8 cellular contexts compared by ENCODE assay signal in genomic region chr5:80654054-80654390, GRCh38. TPM values are rescaled to one million over a fixed set of nuclear protein-coding genes. Genes with fewer than 3 reads are reported as not detected.
A peak's percentile ranks its signal among the peaks of the same experiment; 100 is the strongest.
DNase-seq lines count a peak whose midpoint lies in the region; ATAC-seq lines count a peak whose summit lies in the region.

No MANE protein-coding gene starts in this region.

- H3K9ac ChIP-seq in HUES48 (ENCODE audit: low read depth, low read length), result peak overlapping the region; percentile 90
- peak overlapping the region; percentile 83 for H3K9ac ChIP-seq in iPS-15b (ENCODE audit: low read depth, low read length)

- peak overlapping the region; percentile 78 for H3K27ac ChIP-seq in HUES48 (ENCODE audit: low read depth, low read length)

- H3K27ac Mint-ChIP-seq in activated T-cell treated with anti-CD3 and anti-CD28 coated beads, Interleukin-2, amount 50 U/mL, for 72 hours, result peak overlapping the region; percentile 81

- H3K36me3 ChIP-seq in HUES48 (ENCODE audit: control insufficient read depth, insufficient read depth, low read length) (peaks cover 25% of the 10 kb centered on the region), iPS-15b (ENCODE audit: control insufficient read depth, insufficient read depth, low read length) (no peaks in the 10 kb centered on the region)

- no peaks in the 10 kb centered on the region for H3K27me3 Mint-ChIP-seq in activated T-cell treated with anti-CD3 and anti-CD28 coated beads, Interleukin-2, amount 50 U/mL, for 72 hours (ENCODE audit: low read depth)

- no peaks in the 10 kb centered on the region for H3K27me3 ChIP-seq in HUES48 (ENCODE audit: control insufficient read depth, insufficient read depth, low read length)
- no peaks in the 10 kb centered on the region for H3K27me3 ChIP-seq in iPS-15b (ENCODE audit: control insufficient read depth, insufficient read depth, low read length)

- H3K4me3 Mint-ChIP-seq in activated T-cell treated with anti-CD3 and anti-CD28 coated beads, Interleukin-2, amount 50 U/mL, for 72 hours, result no peak overlapping the region

- H3K36me3 Mint-ChIP-seq in activated T-cell treated with anti-CD3 and anti-CD28 coated beads, Interleukin-2, amount 50 U/mL, for 72 hours (ENCODE audit: insufficient read depth in 2 of 2), result peaks cover 10 to 18% of the 10 kb centered on the region in 2 donors

- ATAC-seq in activated T-cell treated with anti-CD3 and anti-CD28 coated beads, Interleukin-2, amount 50 U/mL, for 72 hours (replicated peaks in 1 of 2), result peak in 1 of 2 donors; percentile 5

- peaks cover 18% of the 10 kb centered on the region for H3K4me1 ChIP-seq in HUES48 (ENCODE audit: control insufficient read depth, insufficient read depth, low read length)
- H3K4me1 ChIP-seq in iPS-15b (ENCODE audit: control insufficient read depth, insufficient read depth, low read length), result peaks cover 4% of the 10 kb centered on the region

- no peaks in the 10 kb centered on the region for H3K9me3 Mint-ChIP-seq in activated T-cell treated with anti-CD3 and anti-CD28 coated beads, Interleukin-2, amount 50 U/mL, for 72 hours

- H3K4me3 ChIP-seq in HUES48 (ENCODE audit: low read depth, low read length) (peak overlapping the region; percentile 89), iPS-15b (ENCODE audit: low read depth, low read length) (peak overlapping the region; percentile 59)

- peaks cover 11% of the 10 kb centered on the region for H3K4me1 Mint-ChIP-seq in activated T-cell treated with anti-CD3 and anti-CD28 coated beads, Interleukin-2, amount 50 U/mL, for 72 hours (ENCODE audit: low read depth)

- H3K9me3 ChIP-seq in HUES48 (ENCODE audit: control insufficient read depth, insufficient read depth, low read length) (no peaks in the 10 kb centered on the region), iPS-15b (ENCODE audit: control insufficient read depth, insufficient read depth, low read length) (no peaks in the 10 kb centered on the region)

- DNase-seq in SIG-M5 treated with dmso at 0.1 percent for 504 hours (lab: John Stamatoyannopoulos, UW; ENCODE audit: unreplicated experiment) (peak; percentile 61), SIG-M5 (lab: John Stamatoyannopoulos, UW) (no peak), NCI-H187 treated with DMSO at 0.1 percent for 48 hours (lab: John Stamatoyannopoulos, UW) (no peak), NCI-H2196 treated with DMSO at 0.1 percent for 48 hours (lab: John Stamatoyannopoulos, UW; ENCODE audit: unreplicated experiment) (no peak)
- peak in 1 of 2 donors; percentile 54 for DNase-seq in activated T-cell treated with anti-CD3 and anti-CD28 coated beads, Interleukin-2, amount 50 U/mL, for 72 hours
- peak; percentile 6 for DNase-seq in stimulated activated CD8-positive, alpha-beta memory T cell treated with anti-CD3 and anti-CD28 coated beads, Interleukin-12 subunit alpha, Interleukin-12 subunit beta, amount 100 ng/mL, for 4 hours (ENCODE audit: low read depth)

RNA-seq across cellular contexts. Expression of gene MSH3, which starts 0.4 kb away (rescaled TPM):
- 10 to 100 TPM; 22.0 to 24.4 TPM for total RNA-seq in activated T-cell treated with anti-CD3 and anti-CD28 coated beads, Interleukin-2, amount 50 U/mL, for 72 hours

RNA-seq across cellular contexts. Expression of gene DHFR, which starts 0.8 kb away (rescaled TPM):
- 10 to 100 TPM; 48.6 to 49.4 TPM for total RNA-seq in activated T-cell treated with anti-CD3 and anti-CD28 coated beads, Interleukin-2, amount 50 U/mL, for 72 hours

Comparison
In these comparisons a context has a peak if more than half of its experiments do, and no peak if none do; other contexts are left out.
1. DNase-seq: peak in SIG-M5 treated with dmso at 0.1 percent for 504 hours (single experiment) and stimulated activated CD8-positive, alpha-beta memory T cell treated with anti-CD3 and anti-CD28 coated beads, Interleukin-12 subunit alpha, Interleukin-12 subunit beta, amount 100 ng/mL, for 4 hours (single experiment); none in SIG-M5 (single experiment), NCI-H187 treated with DMSO at 0.1 percent for 48 hours (single experiment) and NCI-H2196 treated with DMSO at 0.1 percent for 48 hours (single experiment).